15 cellular contexts compared by ENCODE assay signal in genomic region chr18:60892855-60893254, GRCh38.
DNase-seq lines count a peak whose midpoint lies in the region; ATAC-seq and TF ChIP-seq lines count a peak whose summit lies in the region.
"Had no signal": no experiment of that assay in that cellular context is flagged by ENCODE, and none has a peak within 500 bp of the region (broad histone marks: within the 10 kb centered on the region; RNA-seq: fewer than 3 reads in every experiment).

No MANE protein-coding gene starts in this region.

- no peak overlapping the region for H3K27ac ChIP-seq in GM23248
- peak overlapping the region; percentile 88 for H3K27ac ChIP-seq in PC-9
- no peak overlapping the region for H3K27ac ChIP-seq in fibroblast of lung (ENCODE audit: insufficient read depth, low read length)
- H3K27ac ChIP-seq: right atrium auricular region, SJSA1, upper lobe of left lung had no signal

- H3F3A ChIP-seq in GM23248 (ENCODE audit: insufficient read depth) = no peaks in the 10 kb centered on the region
- peaks cover 9% of the 10 kb centered on the region; the same call in 1 of the 2 replicates for H3F3A ChIP-seq in PC-9 (ENCODE audit: insufficient read depth, low read depth)

- DNase-seq in GM23248 = peak; percentile 50
- peak; percentile 61 to 84 for DNase-seq in PC-9
- DNase-seq in fibroblast of lung (ENCODE audit: low read depth in 2 of 2) = peak; percentile 52 to 78
- DNase-seq in renal cortical epithelial cell (ENCODE audit: low read depth) = peak; percentile 73
- no peak for DNase-seq in activated gamma-delta T cell treated with Interleukin-2 at 50 U/mL for 16 hours
- no peak for DNase-seq in activated naive CD4-positive, alpha-beta T cell treated with Interleukin-2 at 50 U/mL for 16 hours
- DNase-seq: CD4-positive, CD25-positive, alpha-beta regulatory T cell; hypothalamus; Kasumi-1; NCI-H510A had no signal

- H4K20me1 ChIP-seq in GM23248 (ENCODE audit: insufficient read depth) = no peaks in the 10 kb centered on the region
- H4K20me1 ChIP-seq in PC-9 (ENCODE audit: insufficient read depth) = no peaks in the 10 kb centered on the region
- H4K20me1 ChIP-seq in fibroblast of lung (ENCODE audit: control insufficient read depth, extremely low read depth, insufficient read depth, low read length) = no peaks in the 10 kb centered on the region

- H2AFZ ChIP-seq in GM23248 = no peak overlapping the region
- no peak overlapping the region for H2AFZ ChIP-seq in PC-9
- H2AFZ ChIP-seq in fibroblast of lung (ENCODE audit: low read length) = no peak overlapping the region

- no peak overlapping the region for H3K4me3 Mint-ChIP-seq in activated T-helper 17 cell treated with anti-CD3 and anti-CD28 coated beads, Interleukin-2, amount 50 U/mL, for 72 hours
- H3K4me3 Mint-ChIP-seq: CD4-positive, CD25-positive, alpha-beta regulatory T cell had no signal

- no peak overlapping the region for H3K27ac Mint-ChIP-seq in activated T-helper 17 cell treated with anti-CD3 and anti-CD28 coated beads, Interleukin-2, amount 50 U/mL, for 72 hours
- H3K27ac Mint-ChIP-seq: CD4-positive, CD25-positive, alpha-beta regulatory T cell had no signal

- H3K4me1 ChIP-seq in GM23248 (ENCODE audit: insufficient read depth) (peaks cover 10% of the 10 kb centered on the region), PC-9 (replicated peaks; ENCODE audit: insufficient read depth) (peaks cover 39% of the 10 kb centered on the region), fibroblast of lung (ENCODE audit: control insufficient read depth, extremely low read depth, insufficient read depth, low read length) (no peaks in the 10 kb centered on the region)
- H3K4me1 ChIP-seq: right atrium auricular region, SJSA1, upper lobe of left lung had no signal

- H3K27me3 Mint-ChIP-seq in activated T-helper 17 cell treated with anti-CD3 and anti-CD28 coated beads, Interleukin-2, amount 50 U/mL, for 72 hours = no peaks in the 10 kb centered on the region
- H3K27me3 Mint-ChIP-seq: CD4-positive, CD25-positive, alpha-beta regulatory T cell had no signal

- H3K9me2 ChIP-seq in GM23248 (ENCODE audit: insufficient read depth) (no peaks in the 10 kb centered on the region), PC-9 (ENCODE audit: insufficient read depth) (no peaks in the 10 kb centered on the region)

- intact Hi-C loops in PC-9 (cut with micrococcal nuclease; ENCODE audit: unreplicated experiment) = no loop called here

- H3K4me3 ChIP-seq in GM23248 = no peak overlapping the region
- H3K4me3 ChIP-seq in PC-9 = no peak overlapping the region
- no peak overlapping the region for H3K4me3 ChIP-seq in fibroblast of lung (replicated peaks in 1 of 4; ENCODE audit: control extremely low read depth in 1 of 4, insufficient read depth in 1 of 4, low read depth in 3 of 4, low read length in 4 of 4)
- H3K4me3 ChIP-seq: right atrium auricular region, SJSA1, upper lobe of left lung had no signal

- H3K4me2 ChIP-seq in GM23248 (ENCODE audit: unreplicated experiment) (no peak overlapping the region), PC-9 (peak overlapping the region; percentile 32; the same call in 1 of the 2 replicates), fibroblast of lung (ENCODE audit: extremely low read depth, insufficient read depth, low read length) (no peak overlapping the region)

- H3K79me2 ChIP-seq in GM23248 (ENCODE audit: insufficient read depth) (no peaks in the 10 kb centered on the region), PC-9 (ENCODE audit: low read depth) (no peaks in the 10 kb centered on the region), fibroblast of lung (ENCODE audit: control insufficient read depth, insufficient read depth, low read length) (no peaks in the 10 kb centered on the region)

- ATAC-seq in activated T-helper 17 cell treated with anti-CD3 and anti-CD28 coated beads, Interleukin-2, amount 50 U/mL, for 72 hours (replicated peaks) = no peak
- no peak for ATAC-seq in GM21723 (IDR thresholded peaks at IDR 0.05; ENCODE audit: unreplicated experiment)

- H3K36me3 ChIP-seq in GM23248 (ENCODE audit: low read depth) (no peaks in the 10 kb centered on the region), PC-9 (ENCODE audit: low read depth) (no peaks in the 10 kb centered on the region), fibroblast of lung (ENCODE audit: control insufficient read depth, insufficient read depth, low read length) (no peaks in the 10 kb centered on the region)
- H3K36me3 ChIP-seq: right atrium auricular region, SJSA1, upper lobe of left lung had no signal

- no peaks in the 10 kb centered on the region for H3K36me3 Mint-ChIP-seq in activated T-helper 17 cell treated with anti-CD3 and anti-CD28 coated beads, Interleukin-2, amount 50 U/mL, for 72 hours (ENCODE audit: low read depth)
- H3K36me3 Mint-ChIP-seq: CD4-positive, CD25-positive, alpha-beta regulatory T cell had no signal

- peaks cover 6% of the 10 kb centered on the region for H3K9me3 Mint-ChIP-seq in activated T-helper 17 cell treated with anti-CD3 and anti-CD28 coated beads, Interleukin-2, amount 50 U/mL, for 72 hours

- H3K9ac ChIP-seq in GM23248 (no peak overlapping the region), fibroblast of lung (ENCODE audit: insufficient read depth, low read length) (no peak overlapping the region)

- H3K27me3 ChIP-seq in GM23248 (replicated peaks; ENCODE audit: insufficient read depth) (no peaks in the 10 kb centered on the region), PC-9 (ENCODE audit: insufficient read depth, low read depth) (no peaks in the 10 kb centered on the region), fibroblast of lung (ENCODE audit: control insufficient read depth, insufficient read depth, low read length) (no peaks in the 10 kb centered on the region)
- H3K27me3 ChIP-seq: right atrium auricular region, SJSA1, upper lobe of left lung had no signal

- no peaks in the 10 kb centered on the region for H3K4me1 Mint-ChIP-seq in activated T-helper 17 cell treated with anti-CD3 and anti-CD28 coated beads, Interleukin-2, amount 50 U/mL, for 72 hours
- H3K4me1 Mint-ChIP-seq: CD4-positive, CD25-positive, alpha-beta regulatory T cell had no signal

- WGBS in GM23248 (ENCODE audit: low coverage in 1 of 2, low lambda C conversion rate in 2 of 2, missing lambda C conversion rate in 2 of 2), 2 experiments = 66 to 70% methylated on average over 3 of the region's 3 CpGs

- POLR2A ChIA-PET in PC-9 (lab: Charles Lee; ENCODE audit: unreplicated experiment) = no interaction called here

- in situ Hi-C loops in GM23248 (cut with MboI) = no loop called here

- CTCF ChIA-PET in PC-9 (lab: Charles Lee) = no interaction called here

- TF ChIP-seq CTCF in PC-9 (conservative IDR thresholded peaks at IDR 0.05) (no peak), fibroblast of lung (conservative IDR thresholded peaks at IDR 0.05 in 1 of 2, IDR thresholded peaks at IDR 0.05 in 1 of 2; ENCODE audit: low read depth in 1 of 2, low read length in 2 of 2) (no peak)

- H3K9me3 ChIP-seq in GM23248 (ENCODE audit: low read depth) (no peaks in the 10 kb centered on the region), PC-9 (ENCODE audit: insufficient read depth, low read depth) (peaks cover 11% of the 10 kb centered on the region), fibroblast of lung (ENCODE audit: control insufficient read depth, insufficient read depth, low read depth, low read length) (no peaks in the 10 kb centered on the region)
- H3K9me3 ChIP-seq: right atrium auricular region, SJSA1, upper lobe of left lung had no signal

- BruUV-seq in PC-9 (replicated peaks; lab: Mats Ljungman, UMichigan) = no TSS peak

Comparison
In these comparisons a context has a peak if more than half of its experiments do, and no peak if none do; other contexts are left out.
1. DNase-seq: peak in GM23248 (single experiment), PC-9 (2 of 2), fibroblast of lung (2 of 2) and renal cortical epithelial cell (single experiment); none in activated gamma-delta T cell treated with Interleukin-2 at 50 U/mL for 16 hours (single experiment) and activated naive CD4-positive, alpha-beta T cell treated with Interleukin-2 at 50 U/mL for 16 hours (single experiment).